ENCODE assay signal across 1 cellular context in the genomic region with DNA sequence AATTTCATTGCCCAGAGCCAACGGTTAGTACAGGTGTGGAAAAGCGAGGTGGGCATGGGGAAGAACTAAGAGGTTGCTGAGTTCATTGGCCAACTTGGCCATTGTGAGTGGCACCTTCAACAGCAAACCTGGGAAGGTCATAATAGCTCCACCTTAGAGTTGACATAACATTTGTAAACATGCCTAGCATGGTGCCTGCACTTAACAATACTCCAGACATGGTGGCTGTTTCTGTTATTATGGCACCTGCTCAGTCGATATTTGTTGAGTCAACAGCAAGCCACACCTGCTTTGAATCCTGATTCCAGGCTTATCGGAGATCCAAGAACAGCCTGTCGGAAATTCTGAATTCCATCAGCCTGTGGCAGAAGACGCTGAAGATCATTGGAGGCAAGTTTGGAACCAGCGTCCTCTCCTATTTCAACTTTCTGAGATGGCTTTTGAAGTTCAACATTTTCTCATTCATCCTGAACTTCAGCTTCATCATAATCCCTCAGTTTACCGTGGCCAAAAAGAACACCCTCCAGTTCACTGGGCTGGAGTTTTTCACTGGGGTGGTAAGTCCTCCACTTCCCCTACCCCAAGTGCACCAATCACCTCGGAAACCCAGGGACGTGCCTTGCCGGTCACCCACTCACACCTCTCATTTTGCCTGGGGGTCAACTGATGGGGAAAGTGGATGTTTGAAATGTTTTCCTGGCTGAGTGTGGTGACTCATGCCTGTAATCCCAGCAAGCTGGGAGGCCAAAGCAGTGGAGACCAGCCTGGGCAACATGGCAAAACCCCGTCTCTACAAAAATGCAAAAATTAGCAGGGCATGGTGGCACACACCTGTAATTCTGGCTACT.
TF ChIP-seq lines count a peak whose summit lies in the region.

No MANE protein-coding gene starts in this region.

TF ChIP-seq in HepG2, 621 proteins besides CTCF, POLR2A, EP300 and RAD21:
- TF ChIP-seq PATZ1 (CRISPR knock-in tag; IDR thresholded peaks at IDR 0.05) (no peak), ZFP91 (CRISPR knock-in tag; IDR thresholded peaks at IDR 0.05; ENCODE audit: borderline replicate concordance) (no peak), SOX13 (IDR thresholded peaks at IDR 0.05) (no peak), SOX13 (CRISPR knock-in tag; conservative IDR thresholded peaks at IDR 0.05 in 1 of 2, IDR thresholded peaks at IDR 0.05 in 1 of 2) (0 out of 4 replicates have a peak, but pooled peaks of 1 of the 2 experiments have one; percentile 21), ZNF367 (CRISPR knock-in tag; IDR thresholded peaks at IDR 0.05; ENCODE audit: borderline replicate concordance) (no peak), SP5 (CRISPR knock-in tag; IDR thresholded peaks at IDR 0.05; ENCODE audit: borderline replicate concordance, low read depth) (no peak), ZNF749 (CRISPR knock-in tag; IDR thresholded peaks at IDR 0.05; ENCODE audit: borderline replicate concordance) (no peak), REPIN1 (CRISPR knock-in tag; IDR thresholded peaks at IDR 0.05; ENCODE audit: borderline replicate concordance, low read depth) (no peak), FOXA1 (IDR thresholded peaks at IDR 0.05) (no peak), FOXA1 (CRISPR knock-in tag; IDR thresholded peaks at IDR 0.05) (peak; percentile 50; the same call in 1 of the 2 replicates), ZNF10 (CRISPR knock-in tag; IDR thresholded peaks at IDR 0.05; ENCODE audit: borderline replicate concordance, low read depth) (no peak), FOXP1 (IDR thresholded peaks at IDR 0.05) (no peak), FOXP1 (CRISPR knock-in tag; IDR thresholded peaks at IDR 0.05) (0 out of 2 replicates have a peak, but pooled peaks have one; percentile 25), FOXA3 (CRISPR knock-in tag; IDR thresholded peaks at IDR 0.05) (peak; percentile 35; the same call in 1 of the 2 replicates), ZNF644 (CRISPR knock-in tag; IDR thresholded peaks at IDR 0.05; ENCODE audit: low read depth) (peak; percentile 67; the same call in 1 of the 2 replicates), ZFP90 (CRISPR knock-in tag; IDR thresholded peaks at IDR 0.05; ENCODE audit: borderline replicate concordance) (no peak)
